16 cellular contexts compared by ENCODE assay signal in the genomic region with DNA sequence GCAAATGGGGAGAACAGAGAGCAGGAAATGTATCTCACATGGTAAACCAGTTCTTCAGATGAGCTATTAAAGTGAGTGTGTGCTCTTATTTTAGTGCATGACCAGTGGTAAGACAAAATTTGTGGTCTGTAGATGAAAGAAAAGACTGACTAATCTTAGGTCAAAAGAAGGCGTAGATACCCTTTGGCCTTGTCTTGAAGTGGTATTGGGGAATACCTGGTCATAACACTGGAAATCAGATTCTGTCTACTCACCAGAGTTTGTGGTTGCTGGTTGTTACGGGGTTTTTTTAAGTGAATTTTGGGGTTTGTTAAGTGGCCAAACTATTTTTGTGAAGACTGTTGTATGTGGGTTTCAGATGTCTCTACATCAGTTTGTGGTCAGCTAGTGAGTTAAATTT.
DNase-seq lines count a peak whose midpoint lies in the region; ATAC-seq and TF ChIP-seq lines count a peak whose summit lies in the region.
"Had no signal": no experiment of that assay in that cellular context is flagged by ENCODE, and none has a peak within 500 bp of the region (broad histone marks: within the 10 kb centered on the region; RNA-seq: fewer than 3 reads in every experiment).

No MANE protein-coding gene starts in this region.

- CTCF ChIA-PET in activated CD4-positive, alpha-beta T cell treated with anti-CD3 and anti-CD28 coated beads for 36 hours (lab: Charles Lee): interaction anchor here (2.1 kb wide), 1 partner anchor 140 kb away, joined by 4 read pairs; no protein-coding TSS in a partner anchor
- CTCF ChIA-PET in naive thymus-derived CD4-positive, alpha-beta T cell (lab: Charles Lee): no interaction called here

- no peak for TF ChIP-seq POLR2A in adrenal gland (IDR thresholded peaks at IDR 0.05)

- H3K36me3 ChIP-seq in KOPT-K1 (ENCODE audit: insufficient read depth, low read length) (peaks cover 36% of the 10 kb centered on the region), adrenal gland (replicated peaks in 1 of 2) (no peaks in the 10 kb centered on the region)
- H3K36me3 ChIP-seq in naive thymus-derived CD4-positive, alpha-beta T cell (ENCODE audit: control insufficient read depth in 2 of 3, insufficient read depth in 3 of 3, low read length in 3 of 3): no peaks in the 10 kb centered on the region
- H3K36me3 ChIP-seq: heart right ventricle, pancreas had no signal

- H3K4me1 ChIP-seq in naive thymus-derived CD4-positive, alpha-beta T cell (ENCODE audit: control insufficient read depth in 2 of 2, insufficient read depth in 2 of 2, low read length in 2 of 2): peaks cover 14 to 25% of the 10 kb centered on the region in 2 donors
- H3K4me1 ChIP-seq in adrenal gland (replicated peaks in 1 of 2): no peaks in the 10 kb centered on the region
- H3K4me1 ChIP-seq: pancreas had no signal

- no peak for TF ChIP-seq CTCF in adrenal gland (IDR thresholded peaks at IDR 0.05)

- peak overlapping the region; percentile 95 for H3K4me3 Mint-ChIP-seq in activated CD4-positive, alpha-beta T cell treated with anti-CD3 and anti-CD28 coated beads for 36 hours
- peak overlapping the region in 5 of 10 donors; percentile 67 to 93 (median 72) for H3K4me3 Mint-ChIP-seq in naive thymus-derived CD4-positive, alpha-beta T cell

- no peaks in the 10 kb centered on the region for H3K27me3 Mint-ChIP-seq in activated CD4-positive, alpha-beta T cell treated with anti-CD3 and anti-CD28 coated beads for 36 hours
- H3K27me3 Mint-ChIP-seq in naive thymus-derived CD4-positive, alpha-beta T cell: no peaks in the 10 kb centered on the region

- no peak for ATAC-seq in activated CD4-positive, alpha-beta T cell treated with anti-CD3 and anti-CD28 coated beads for 36 hours
- ATAC-seq in HG02623 (IDR thresholded peaks at IDR 0.05; ENCODE audit: unreplicated experiment): peak; percentile 43
- no peak for ATAC-seq in naive thymus-derived CD4-positive, alpha-beta T cell
- no peak for ATAC-seq in GM19463 (IDR thresholded peaks at IDR 0.05; ENCODE audit: unreplicated experiment)
- ATAC-seq: heart right ventricle, pancreas had no signal

- H3K27ac Mint-ChIP-seq in activated CD4-positive, alpha-beta T cell treated with anti-CD3 and anti-CD28 coated beads for 36 hours: peak overlapping the region; percentile 51
- peak overlapping the region in 3 of 9 donors; percentile 38 to 100 (median 72) for H3K27ac Mint-ChIP-seq in naive thymus-derived CD4-positive, alpha-beta T cell

- peak overlapping the region; percentile 95 for H3K27ac ChIP-seq in KOPT-K1 (ENCODE audit: low read depth, low read length, poor library complexity, severe bottlenecking)
- H3K27ac ChIP-seq in naive thymus-derived CD4-positive, alpha-beta T cell (ENCODE audit: low read depth, low read length): no peak overlapping the region
- H3K27ac ChIP-seq in adrenal gland: no peak overlapping the region
- H3K27ac ChIP-seq: heart right ventricle, pancreas had no signal

- H3K9me3 ChIP-seq in KOPT-K1 (ENCODE audit: insufficient read depth, low read length, poor library complexity, severe bottlenecking) (no peaks in the 10 kb centered on the region), adrenal gland (replicated peaks in 1 of 3) (no peaks in the 10 kb centered on the region)
- H3K9me3 ChIP-seq in naive thymus-derived CD4-positive, alpha-beta T cell (ENCODE audit: control insufficient read depth in 2 of 3, low read length in 3 of 3): no peaks in the 10 kb centered on the region
- H3K9me3 ChIP-seq: heart right ventricle, pancreas had no signal

- no peaks in the 10 kb centered on the region for H3K9me3 Mint-ChIP-seq in activated CD4-positive, alpha-beta T cell treated with anti-CD3 and anti-CD28 coated beads for 36 hours (ENCODE audit: low read depth)
- H3K9me3 Mint-ChIP-seq in naive thymus-derived CD4-positive, alpha-beta T cell: no peaks in the 10 kb centered on the region

- peaks cover 50% of the 10 kb centered on the region for H3K4me1 Mint-ChIP-seq in activated CD4-positive, alpha-beta T cell treated with anti-CD3 and anti-CD28 coated beads for 36 hours
- H3K4me1 Mint-ChIP-seq in naive thymus-derived CD4-positive, alpha-beta T cell: peaks cover 0 to 71% (median 28%) of the 10 kb centered on the region in 7 donors

- H3K27me3 ChIP-seq in naive thymus-derived CD4-positive, alpha-beta T cell (ENCODE audit: control insufficient read depth in 2 of 2, insufficient read depth in 2 of 2, low read length in 2 of 2): no peaks in the 10 kb centered on the region
- no peaks in the 10 kb centered on the region for H3K27me3 ChIP-seq in adrenal gland
- H3K27me3 ChIP-seq: heart right ventricle, pancreas had no signal

- peaks cover 13% of the 10 kb centered on the region for H3K36me3 Mint-ChIP-seq in activated CD4-positive, alpha-beta T cell treated with anti-CD3 and anti-CD28 coated beads for 36 hours (ENCODE audit: low read depth)
- H3K36me3 Mint-ChIP-seq in naive thymus-derived CD4-positive, alpha-beta T cell: peaks cover 0 to 14% (median 0%) of the 10 kb centered on the region in 5 donors

- WGBS in adrenal gland, 4 donors: 82 to 89% methylated on average over 2 of the region's 2 CpGs; no CpG with 5 or more reads in 2 of the 4 donors

- H3K4me3 ChIP-seq in naive thymus-derived CD4-positive, alpha-beta T cell (ENCODE audit: low read length): peak overlapping the region; percentile 23
- no peak overlapping the region for H3K4me3 ChIP-seq in adrenal gland
- H3K4me3 ChIP-seq: heart right ventricle, pancreas had no signal

- no peak for DNase-seq in activated CD4-positive, alpha-beta T cell treated with anti-CD3 and anti-CD28 coated beads for 36 hours
- DNase-seq in activated CD4-positive, alpha-beta T cell treated with anti-CD3 and anti-CD28 coated beads, Interleukin-2, amount 50 U/mL, for 4 hours: no peak
- no peak for DNase-seq in naive thymus-derived CD4-positive, alpha-beta T cell
- no peak for DNase-seq in NCI-H146 treated with DMSO at 0.1 percent for 48 hours (lab: John Stamatoyannopoulos, UW; ENCODE audit: unreplicated experiment)
- DNase-seq in adrenal gland: no peak
- DNase-seq: effector CD4-positive, alpha-beta T cell; GOT3; heart right ventricle; mammary epithelial cell; NCI-H1092 treated with DMSO at 0.1 percent for 48 hours; NCI-H526 treated with DMSO at 0.1 percent for 48 hours; pancreas; stimulated activated CD4-positive, alpha-beta T cell treated with anti-CD3 and anti-CD28 coated beads, Interleukin-2, amount 100 ng/mL, for 24 hours had no signal

- POLR2A ChIA-PET in activated CD4-positive, alpha-beta T cell treated with anti-CD3 and anti-CD28 coated beads for 36 hours (lab: Charles Lee): interaction anchor here (0.9 kb wide), 1 partner anchor 160 kb away, joined by 3 read pairs; no protein-coding TSS in a partner anchor
- POLR2A ChIA-PET in naive thymus-derived CD4-positive, alpha-beta T cell (lab: Charles Lee): interaction anchor here (1.6 kb wide), 1 partner anchor 8 kb away, joined by 6 read pairs; no protein-coding TSS in a partner anchor

- intact Hi-C loops in activated CD4-positive, alpha-beta T cell treated with anti-CD3 and anti-CD28 coated beads for 36 hours (cut with DNase I, micrococcal nuclease): no loop called here
- intact Hi-C loops in naive thymus-derived CD4-positive, alpha-beta T cell (cut with micrococcal nuclease): no loop called here
- intact Hi-C loops in adrenal gland (cut with DNase I): no loop called here
